Comparison of ENCODE assay signal across 18 cellular contexts in genomic region chr14:49761839-49762551, GRCh38.
"Had no signal": no experiment of that assay in that cellular context is flagged by ENCODE, and none has a peak within 500 bp of the region (broad histone marks: within the 10 kb centered on the region; RNA-seq: fewer than 3 reads in every experiment).

No MANE protein-coding gene starts in this region.

- H3K4me3 ChIP-seq: MG63 had no signal

- H3K4me2 ChIP-seq: SK-N-SH had no signal

- DNase-seq: Karpas-422, KG1, MG63, NCI-H1092, NCI-H1105 treated with DMSO at 0.1 percent for 48 hours, NCI-H1417 treated with DMSO at 0.1 percent for 48 hours, NCI-H187, NCI-H2029, NCI-H2081 treated with DMSO at 0.1 percent for 48 hours, NCI-H2171, NCI-H446, NCI-H510A, NCI-H524 treated with DMSO at 0.1 percent for 48 hours, NCI-H69, NCI-H774, SHP77, SK-N-SH had no signal

- H3K36me3 ChIP-seq: MG63 had no signal

- H3K9ac ChIP-seq: SK-N-SH had no signal

- H3K9me3 ChIP-seq: MG63, SK-N-SH had no signal

- H3K27ac ChIP-seq: RWPE1 had no signal
